In the genomic region with DNA sequence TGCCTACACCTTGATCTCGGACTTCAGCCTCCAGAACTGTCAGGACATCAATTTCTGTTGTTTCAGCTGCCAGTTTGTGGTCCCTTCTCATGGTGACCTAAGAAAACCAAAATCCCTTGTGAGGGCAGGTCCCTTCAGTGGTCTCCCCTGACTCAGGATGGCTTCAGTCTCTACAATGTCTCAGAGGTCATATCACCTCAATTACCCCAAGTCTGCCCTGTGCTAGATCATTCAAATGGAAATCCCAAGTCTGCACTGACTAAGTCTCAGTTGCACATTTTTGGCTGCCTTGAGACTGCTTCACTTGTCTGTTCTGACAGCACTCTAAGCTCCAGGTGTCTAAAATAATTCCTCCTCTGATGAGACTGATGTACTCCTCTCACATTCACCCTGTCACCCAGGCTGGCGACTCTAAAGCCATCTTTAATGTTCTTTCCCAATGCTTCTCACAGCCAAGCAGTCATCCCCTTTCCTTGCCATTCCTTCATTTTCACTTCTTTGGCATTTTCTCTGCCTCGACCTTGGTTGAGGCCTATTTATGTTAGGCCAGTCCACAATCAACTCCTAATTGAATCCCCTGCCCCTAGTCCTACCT, we compare ENCODE assay signal across 16 cellular contexts.
DNase-seq lines count a peak whose midpoint lies in the region; ATAC-seq, FAIRE-seq and TF ChIP-seq lines count a peak whose summit lies in the region.
"Had no signal": no experiment of that assay in that cellular context is flagged by ENCODE, and none has a peak within 500 bp of the region (broad histone marks: within the 10 kb centered on the region; RNA-seq: fewer than 3 reads in every experiment).

No MANE protein-coding gene starts in this region.

- H3K27me3 ChIP-seq in breast epithelium (no peaks in the 10 kb centered on the region), astrocyte (ENCODE audit: insufficient read depth, low read length) (no peaks in the 10 kb centered on the region), keratinocyte (ENCODE audit: control insufficient read depth, extremely low read depth, insufficient read depth, low read length) (no peaks in the 10 kb centered on the region), GM23338 (ENCODE audit: insufficient read depth) (no peaks in the 10 kb centered on the region)

- ATAC-seq in GM23338 (no peak), Right ventricle myocardium inferior (no peak)

- H3K4me2 ChIP-seq in astrocyte (ENCODE audit: low read length) (peak overlapping the region; percentile 50), keratinocyte (ENCODE audit: control insufficient read depth, extremely low read depth, insufficient read depth, low read depth, low read length) (peak overlapping the region; percentile 61), GM23338 (no peak overlapping the region)

- no peaks in the 10 kb centered on the region for H3K4me1 ChIP-seq in breast epithelium
- H3K4me1 ChIP-seq in astrocyte (ENCODE audit: insufficient read depth, low read length), result peaks cover 33% of the 10 kb centered on the region
- H3K4me1 ChIP-seq in keratinocyte (ENCODE audit: control insufficient read depth, extremely low read depth, insufficient read depth, low read length), result peaks cover 42% of the 10 kb centered on the region
- H3K4me1 ChIP-seq in GM23338 (ENCODE audit: insufficient read depth), result no peaks in the 10 kb centered on the region
- H3K4me1 ChIP-seq: left ventricle myocardium inferior had no signal

- H3K4me3 Mint-ChIP-seq in MCF 10A (ENCODE audit: unreplicated experiment), result no peak overlapping the region
- no peak overlapping the region for H3K4me3 Mint-ChIP-seq in astrocyte (ENCODE audit: unreplicated experiment)
- no peak overlapping the region for H3K4me3 Mint-ChIP-seq in GM23338

- no peaks in the 10 kb centered on the region for H3K36me3 ChIP-seq in breast epithelium
- no peaks in the 10 kb centered on the region for H3K36me3 ChIP-seq in astrocyte (ENCODE audit: insufficient read depth, low read length)
- no peaks in the 10 kb centered on the region for H3K36me3 ChIP-seq in keratinocyte (ENCODE audit: control insufficient read depth in 2 of 2, extremely low read depth in 1 of 2, insufficient read depth in 2 of 2, low read length in 2 of 2)
- H3K36me3 ChIP-seq in GM23338 (ENCODE audit: insufficient read depth), result no peaks in the 10 kb centered on the region
- H3K36me3 ChIP-seq: left ventricle myocardium inferior had no signal

- POLR2A ChIA-PET in MCF 10A (lab: Yijun Ruan, JAX), result interaction anchor here (0.7 to 0.8 kb wide), 2 partner anchors 78 to 213 kb away, joined by 3 read pairs; no protein-coding TSS in a partner anchor

- peak overlapping the region; percentile 32 for H3K9ac ChIP-seq in astrocyte (ENCODE audit: low read length)
- peak overlapping the region; percentile 36 for H3K9ac ChIP-seq in keratinocyte (ENCODE audit: control insufficient read depth, extremely low read depth, insufficient read depth, low read length)

- no peak for DNase-seq in MCF 10A (ENCODE audit: unreplicated experiment)
- no peak for DNase-seq in breast epithelium (ENCODE audit: low spot score in 2 of 2)
- DNase-seq in astrocyte (ENCODE audit: low read depth), result peak; percentile 25
- DNase-seq in keratinocyte (ENCODE audit: low read depth, low spot score), result no peak
- DNase-seq in GM23338 (ENCODE audit: low spot score), result no peak
- DNase-seq in GM19238 (ENCODE audit: insufficient read length, low spot score), result no peak
- no peak for DNase-seq in retina
- no peak for DNase-seq in Right ventricle myocardium inferior (ENCODE audit: missing footprints)
- DNase-seq: activated CD4-positive, alpha-beta T cell treated with anti-CD3 and anti-CD28 coated beads for 4 hours; activated T-cell treated with anti-CD3 and anti-CD28 coated beads, Interleukin-2, amount 50 U/mL, for 1 hour; left ventricle myocardium inferior; naive thymus-derived CD8-positive, alpha-beta T cell; NCI-H2029; NCI-H82; SHP77 had no signal

- TF ChIP-seq CTCF in MCF 10A (IDR thresholded peaks at IDR 0.05; ENCODE audit: unreplicated experiment) (no peak), breast epithelium (IDR thresholded peaks at IDR 0.05) (no peak), astrocyte (IDR thresholded peaks at IDR 0.05; ENCODE audit: insufficient read depth, low read depth, low read length) (no peak), keratinocyte (optimal IDR thresholded peaks at IDR 0.05 in 1 of 3, IDR thresholded peaks at IDR 0.05 in 1 of 3, conservative IDR thresholded peaks at IDR 0.05 in 1 of 3; ENCODE audit: extremely low read depth in 1 of 3, insufficient read depth in 2 of 3, low read length in 3 of 3) (no peak), GM23338 (conservative IDR thresholded peaks at IDR 0.05; ENCODE audit: low read depth in 2 of 2) (no peak)

- H3K79me2 ChIP-seq in astrocyte (ENCODE audit: insufficient read depth, low read length) (no peaks in the 10 kb centered on the region), keratinocyte (ENCODE audit: control insufficient read depth, insufficient read depth, low read length) (no peaks in the 10 kb centered on the region), GM23338 (replicated peaks; ENCODE audit: insufficient read depth) (no peaks in the 10 kb centered on the region)

- peaks cover 1% of the 10 kb centered on the region for H3K9me3 Mint-ChIP-seq in MCF 10A (ENCODE audit: unreplicated experiment)
- peaks cover 2% of the 10 kb centered on the region for H3K9me3 Mint-ChIP-seq in astrocyte (ENCODE audit: unreplicated experiment)
- H3K9me3 Mint-ChIP-seq in GM23338, result peaks cover 1% of the 10 kb centered on the region; the same call in 1 of the 3 replicates

- no peaks in the 10 kb centered on the region for H4K20me1 ChIP-seq in astrocyte (ENCODE audit: insufficient read depth, low read length)
- H4K20me1 ChIP-seq in keratinocyte (ENCODE audit: control insufficient read depth, extremely low read depth, insufficient read depth, low read length), result no peaks in the 10 kb centered on the region
- H4K20me1 ChIP-seq in GM23338 (replicated peaks; ENCODE audit: insufficient read depth), result no peaks in the 10 kb centered on the region

- H3K4me3 ChIP-seq in breast epithelium, result no peak overlapping the region
- H3K4me3 ChIP-seq in astrocyte (ENCODE audit: insufficient read depth, low read depth, low read length), result no peak overlapping the region
- H3K4me3 ChIP-seq in keratinocyte (ENCODE audit: control insufficient read depth in 2 of 3, extremely low read depth in 1 of 3, insufficient read depth in 2 of 3, low read depth in 1 of 3, low read length in 3 of 3), result no peak overlapping the region
- H3K4me3 ChIP-seq in GM23338, result no peak overlapping the region
- H3K4me3 ChIP-seq: left ventricle myocardium inferior had no signal

- no TSS peak for BruUV-seq in MCF 10A (replicated peaks; lab: Mats Ljungman, UMichigan)

- TF ChIP-seq POLR2A in breast epithelium (IDR thresholded peaks at IDR 0.05), result no peak

- H3K4me1 Mint-ChIP-seq in MCF 10A (ENCODE audit: insufficient read depth, unreplicated experiment) (peaks cover 21% of the 10 kb centered on the region), astrocyte (ENCODE audit: low read depth, unreplicated experiment) (peaks cover 24% of the 10 kb centered on the region), GM23338 (peaks cover 19% of the 10 kb centered on the region)

- no peaks in the 10 kb centered on the region for H3K36me3 Mint-ChIP-seq in MCF 10A (ENCODE audit: insufficient read depth, unreplicated experiment)
- H3K36me3 Mint-ChIP-seq in astrocyte (ENCODE audit: low read depth, unreplicated experiment), result no peaks in the 10 kb centered on the region
- peaks cover 6% of the 10 kb centered on the region; the same call in 2 of the 3 replicates for H3K36me3 Mint-ChIP-seq in GM23338 (ENCODE audit: low read depth)

- H3K9me3 ChIP-seq in breast epithelium, result peaks cover 0 to 5% of the 10 kb centered on the region in 2 donors
- H3K9me3 ChIP-seq in astrocyte (ENCODE audit: insufficient read depth, low read depth, low read length), result no peaks in the 10 kb centered on the region
- H3K9me3 ChIP-seq in keratinocyte (ENCODE audit: control insufficient read depth, low read depth, low read length), result peaks cover under 1% of the 10 kb centered on the region

- H2AFZ ChIP-seq in astrocyte (ENCODE audit: low read depth, low read length) (no peak overlapping the region), keratinocyte (ENCODE audit: control insufficient read depth, low read length) (peak overlapping the region; percentile 75), GM23338 (no peak overlapping the region)

- dilution Hi-C loops in keratinocyte (cut with MboI; ENCODE audit: extremely low pct_ligation_motif_present, low sequenced_read_pairs), result no loop called here

- no peaks in the 10 kb centered on the region for H3K9me2 ChIP-seq in GM23338 (ENCODE audit: insufficient read depth)

- no peaks in the 10 kb centered on the region for H3K9me1 ChIP-seq in keratinocyte (ENCODE audit: control insufficient read depth, extremely low read depth, insufficient read depth, low read length)

- no peaks in the 10 kb centered on the region for H3F3A ChIP-seq in GM23338 (replicated peaks; ENCODE audit: low read depth)

- intact Hi-C loops in MCF 10A (cut with micrococcal nuclease), result no loop called here
- intact Hi-C loops in breast epithelium (cut with DNase I; ENCODE audit: low total_unique reads), result no loop called here
- intact Hi-C loops in Right ventricle myocardium inferior (cut with DNase I), result no loop called here

- H3K27ac ChIP-seq in breast epithelium (no peak overlapping the region), astrocyte (ENCODE audit: low read depth, low read length) (peak overlapping the region; percentile 44), keratinocyte (ENCODE audit: control insufficient read depth, insufficient read depth, low read length) (peak overlapping the region; percentile 89), GM23338 (ENCODE audit: low read depth) (no peak overlapping the region)
- H3K27ac ChIP-seq: left ventricle myocardium inferior had no signal

- peak overlapping the region; percentile 14 for H3K27ac Mint-ChIP-seq in MCF 10A (ENCODE audit: low read depth, unreplicated experiment)
- H3K27ac Mint-ChIP-seq in astrocyte (ENCODE audit: unreplicated experiment), result peak overlapping the region; percentile 28
- H3K27ac Mint-ChIP-seq in GM23338, result no peak overlapping the region

- CTCF ChIA-PET in MCF 10A (lab: Yijun Ruan, JAX), result interaction anchor here (0.6 to 5.5 kb wide), 7 partner anchors 11 to 213 kb away, joined by 3 to 52 read pairs (median 3); no protein-coding TSS in a partner anchor

- H3K27me3 Mint-ChIP-seq in MCF 10A (ENCODE audit: insufficient read depth, unreplicated experiment), result no peaks in the 10 kb centered on the region
- no peaks in the 10 kb centered on the region for H3K27me3 Mint-ChIP-seq in astrocyte (ENCODE audit: low read depth, unreplicated experiment)
- no peaks in the 10 kb centered on the region for H3K27me3 Mint-ChIP-seq in GM23338 (ENCODE audit: insufficient read depth, low read depth, poor library complexity)

- no peak for FAIRE-seq in astrocyte (lab: Jason Lieb, UNC)
- peak; percentile 70 for FAIRE-seq in keratinocyte (lab: Jason Lieb, UNC)
- FAIRE-seq: colon had no signal

TF ChIP-seq in GM23338, 12 proteins besides CTCF, POLR2A, EP300 and RAD21 (continues in another document):
- no peak for TF ChIP-seq ZNF114 (CRISPR knock-in tag; IDR thresholded peaks at IDR 0.05)
- TF ChIP-seq EZH2 (IDR thresholded peaks at IDR 0.05; ENCODE audit: low read depth, unreplicated experiment), result no peak

Comparison
In these comparisons a context has a peak if more than half of its experiments do, and no peak if none do; other contexts are left out.
1. H3K27ac ChIP-seq: peak in astrocyte (single experiment) and keratinocyte (single experiment); none in breast epithelium (0 of 2) and GM23338 (single experiment).